Comparison of ENCODE assay signal across 8 cellular contexts in genomic region chr16:3099732-3100499, GRCh38. TPM values are rescaled to one million over a fixed set of nuclear protein-coding genes. Genes with fewer than 3 reads are reported as not detected.
DNase-seq lines count a peak whose midpoint lies in the region; TF ChIP-seq lines count a peak whose summit lies in the region.

No MANE protein-coding gene starts in this region.

- no peaks in the 10 kb centered on the region for H3K79me2 ChIP-seq in ACC112 (ENCODE audit: control insufficient read depth, insufficient read depth, low read length, unreplicated experiment)

- TF ChIP-seq RAD21 in Ishikawa (IDR thresholded peaks at IDR 0.05; ENCODE audit: low read depth), result no peak

- H3K4me1 ChIP-seq in ACC112 (ENCODE audit: control insufficient read depth, insufficient read depth, low read length, unreplicated experiment), result peaks cover 6% of the 10 kb centered on the region
- H3K4me1 ChIP-seq in subcutaneous abdominal adipose tissue (ENCODE audit: control insufficient read depth in 5 of 5, insufficient read depth in 5 of 5, low read length in 5 of 5), result peaks cover 4 to 40% (median 23%) of the 10 kb centered on the region in 5 donors

- TF ChIP-seq EP300 in Ishikawa (IDR thresholded peaks at IDR 0.05; ENCODE audit: borderline replicate concordance), result no peak

- peaks cover 3% of the 10 kb centered on the region; the same call in 1 of the 2 replicates for H3K27me3 ChIP-seq in ACC112 (ENCODE audit: insufficient read depth, low read length)
- H3K27me3 ChIP-seq in subcutaneous abdominal adipose tissue (ENCODE audit: control insufficient read depth in 5 of 5, insufficient read depth in 4 of 5, low read length in 5 of 5), result no peaks in the 10 kb centered on the region

- no peaks in the 10 kb centered on the region for H3K36me3 ChIP-seq in ACC112 (ENCODE audit: insufficient read depth, low read length)
- H3K36me3 ChIP-seq in subcutaneous abdominal adipose tissue (ENCODE audit: control insufficient read depth in 5 of 5, insufficient read depth in 5 of 5, low read length in 5 of 5), result no peaks in the 10 kb centered on the region

- peak; percentile 30 for TF ChIP-seq POLR2A in GM19099 (IDR thresholded peaks at IDR 0.05; ENCODE audit: extremely low read depth, insufficient read length, low read depth)

- no peak for TF ChIP-seq CTCF in fibroblast of villous mesenchyme (IDR thresholded peaks at IDR 0.05; ENCODE audit: insufficient read depth, low read depth, low read length)

- H3K9ac ChIP-seq in subcutaneous abdominal adipose tissue (ENCODE audit: low read length in 5 of 5), result peak overlapping the region in 1 of 5 donors; percentile 26

- H3K27ac ChIP-seq in ACC112 (ENCODE audit: low read depth, low read length) (no peak overlapping the region), subcutaneous abdominal adipose tissue (ENCODE audit: low read depth, low read length) (no peak overlapping the region)

- peak overlapping the region; percentile 66 for H3K4me3 ChIP-seq in ACC112 (ENCODE audit: low read depth, low read length)
- H3K4me3 ChIP-seq in fibroblast of villous mesenchyme (ENCODE audit: low read depth, low read length), result peak overlapping the region; percentile 29
- H3K4me3 ChIP-seq in subcutaneous abdominal adipose tissue (ENCODE audit: low read depth in 1 of 5, low read length in 5 of 5), result peak overlapping the region; percentile 8 to 53 (median 33)

- peak overlapping the region; percentile 75 for H2AFZ ChIP-seq in ACC112 (ENCODE audit: low read length, unreplicated experiment)

- DNase-seq in RPMI8226 (peak; percentile 95), fibroblast of villous mesenchyme (ENCODE audit: low read depth) (peak; percentile 88), non-pigmented ciliary epithelial cell (ENCODE audit: low read depth) (peak; percentile 27)
- DNase-seq in activated effector memory CD4-positive, alpha-beta T cell treated with Interleukin-2 at 50 U/mL for 16 hours, result peak; percentile 85

- H3K9me3 ChIP-seq in subcutaneous abdominal adipose tissue (ENCODE audit: control insufficient read depth in 5 of 5, low read length in 5 of 5), result no peaks in the 10 kb centered on the region

TF ChIP-seq in Ishikawa, 13 proteins besides CTCF, POLR2A, EP300 and RAD21:
- TF ChIP-seq TAF1 (IDR thresholded peaks at IDR 0.05; ENCODE audit: low read depth) (no peak), YY1 (IDR thresholded peaks at IDR 0.05; ENCODE audit: low read depth) (peak; percentile 80), NFIC (IDR thresholded peaks at IDR 0.05) (no peak), EGR1 (IDR thresholded peaks at IDR 0.05) (no peak), CEBPB (IDR thresholded peaks at IDR 0.05) (no peak), ZBTB7A (IDR thresholded peaks at IDR 0.05; ENCODE audit: low read depth) (no peak), TEAD4 (IDR thresholded peaks at IDR 0.05) (no peak), TCF12 (IDR thresholded peaks at IDR 0.05; ENCODE audit: low read depth) (no peak), REST (IDR thresholded peaks at IDR 0.05; ENCODE audit: low read depth) (no peak), FOXM1 (IDR thresholded peaks at IDR 0.05; ENCODE audit: borderline replicate concordance, low read depth) (no peak)
- TF ChIP-seq, protein P1, sequence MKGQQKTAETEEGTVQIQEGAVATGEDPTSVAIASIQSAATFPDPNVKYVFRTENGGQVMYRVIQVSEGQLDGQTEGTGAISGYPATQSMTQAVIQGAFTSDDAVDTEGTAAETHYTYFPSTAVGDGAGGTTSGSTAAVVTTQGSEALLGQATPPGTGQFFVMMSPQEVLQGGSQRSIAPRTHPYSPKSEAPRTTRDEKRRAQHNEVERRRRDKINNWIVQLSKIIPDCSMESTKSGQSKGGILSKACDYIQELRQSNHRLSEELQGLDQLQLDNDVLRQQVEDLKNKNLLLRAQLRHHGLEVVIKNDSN (IDR thresholded peaks at IDR 0.05), result no peak
- TF ChIP-seq, protein P2, sequence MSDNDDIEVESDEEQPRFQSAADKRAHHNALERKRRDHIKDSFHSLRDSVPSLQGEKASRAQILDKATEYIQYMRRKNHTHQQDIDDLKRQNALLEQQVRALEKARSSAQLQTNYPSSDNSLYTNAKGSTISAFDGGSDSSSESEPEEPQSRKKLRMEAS (IDR thresholded peaks at IDR 0.05), result 0 out of 2 replicates have a peak, but pooled peaks have one; percentile 62
TF ChIP-seq in Ishikawa: peak in this region for 2.

RNA-seq across cellular contexts. Expression of gene ZSCAN10, which starts 0.8 kb away (rescaled TPM):
- total RNA-seq in fibroblast of villous mesenchyme, result under 0.01 TPM in 1 of 2 replicates, not detected in the other

RNA-seq across cellular contexts. Expression of gene ZNF205, which starts 12.5 kb away (rescaled TPM):
- total RNA-seq in fibroblast of villous mesenchyme, result 14.2 and 18.4 TPM in 2 replicates

RNA-seq across cellular contexts. Expression of gene IL32, which starts 34.5 kb away (rescaled TPM):
- 12.6 and 25.0 TPM in 2 replicates for total RNA-seq in fibroblast of villous mesenchyme

RNA-seq across cellular contexts. Expression of gene ZNF213, which starts 34.9 kb away (rescaled TPM):
- 3.5 and 5.5 TPM in 2 replicates for total RNA-seq in fibroblast of villous mesenchyme

RNA-seq across cellular contexts. Expression of gene MMP25, which starts 53.6 kb away (rescaled TPM):
- total RNA-seq in fibroblast of villous mesenchyme, result under 0.01 TPM in 1 of 2 replicates, not detected in the other

Comparison
In these comparisons a context has a peak if more than half of its experiments do, and no peak if none do; other contexts are left out.
1. DNase-seq: peak in every context shown above with its lines; median percentile 95 in RPMI8226; 88 in fibroblast of villous mesenchyme; 85 in activated effector memory CD4-positive, alpha-beta T cell treated with Interleukin-2 at 50 U/mL for 16 hours; 27 in non-pigmented ciliary epithelial cell.